Comparison of ENCODE assay signal across 19 cellular contexts in genomic region chr19:46365561-46365960, GRCh38. TPM values are rescaled to one million over a fixed set of nuclear protein-coding genes. Genes with fewer than 3 reads are reported as not detected.
DNase-seq lines count a peak whose midpoint lies in the region; ATAC-seq and TF ChIP-seq lines count a peak whose summit lies in the region.
"Had no signal": no experiment of that assay in that cellular context is flagged by ENCODE, and none has a peak within 500 bp of the region (broad histone marks: within the 10 kb centered on the region; RNA-seq: fewer than 3 reads in every experiment).

No MANE protein-coding gene starts in this region.

- H3K36me3 Mint-ChIP-seq in chondrocyte (ENCODE audit: low read depth): peaks cover 12% of the 10 kb centered on the region
- peaks cover 47% of the 10 kb centered on the region for H3K36me3 Mint-ChIP-seq in CD4-positive, alpha-beta T cell (ENCODE audit: low read depth)

- H3K27ac Mint-ChIP-seq in chondrocyte (ENCODE audit: unreplicated experiment): peak overlapping the region; percentile 59
- H3K27ac Mint-ChIP-seq in CD4-positive, alpha-beta T cell: no peak overlapping the region

- peaks cover 25% of the 10 kb centered on the region for H3K4me1 Mint-ChIP-seq in chondrocyte (ENCODE audit: low read depth)
- H3K4me1 Mint-ChIP-seq in CD4-positive, alpha-beta T cell (ENCODE audit: low read depth): peaks cover 29% of the 10 kb centered on the region

- no peaks in the 10 kb centered on the region for H3K9me3 Mint-ChIP-seq in chondrocyte (ENCODE audit: low read depth)
- H3K9me3 Mint-ChIP-seq in CD4-positive, alpha-beta T cell: no peaks in the 10 kb centered on the region
- H3K9me3 Mint-ChIP-seq: CD4-positive, CD25-positive, alpha-beta regulatory T cell had no signal

- no peaks in the 10 kb centered on the region for H3K9me3 ChIP-seq in CD4-positive, alpha-beta T cell (ENCODE audit: control insufficient read depth, low read length)
- H3K9me3 ChIP-seq: SJSA1 had no signal

- no peak for ATAC-seq in GM18867 (IDR thresholded peaks at IDR 0.05; ENCODE audit: unreplicated experiment)
- no peak for ATAC-seq in CD4-positive, alpha-beta T cell (ENCODE audit: poor library complexity)

- H3K27ac ChIP-seq in CD4-positive, alpha-beta T cell (ENCODE audit: low read depth, low read length): no peak overlapping the region
- H3K27ac ChIP-seq: SJSA1 had no signal

- no peaks in the 10 kb centered on the region for H3K27me3 Mint-ChIP-seq in chondrocyte (ENCODE audit: low read depth)
- H3K27me3 Mint-ChIP-seq in CD4-positive, alpha-beta T cell: no peaks in the 10 kb centered on the region
- H3K27me3 Mint-ChIP-seq: CD4-positive, CD25-positive, alpha-beta regulatory T cell had no signal

- CTCF ChIA-PET in CD4-positive, alpha-beta T cell (lab: Charles Lee): no interaction called here

- intact Hi-C loops in CD4-positive, alpha-beta T cell (cut with DNase I, micrococcal nuclease): no loop called here

- no peaks in the 10 kb centered on the region for H3K27me3 ChIP-seq in CD4-positive, alpha-beta T cell (ENCODE audit: control insufficient read depth, insufficient read depth, low read length)
- H3K27me3 ChIP-seq: SJSA1 had no signal

- no peak overlapping the region for H3K4me3 Mint-ChIP-seq in chondrocyte (ENCODE audit: unreplicated experiment)
- H3K4me3 Mint-ChIP-seq in CD4-positive, alpha-beta T cell: no peak overlapping the region
- H3K4me3 Mint-ChIP-seq: CD4-positive, CD25-positive, alpha-beta regulatory T cell had no signal

- POLR2A ChIA-PET in CD4-positive, alpha-beta T cell (lab: Charles Lee): no interaction called here

- no peak for TF ChIP-seq CTCF in chondrocyte (IDR thresholded peaks at IDR 0.05)
- TF ChIP-seq CTCF in CD4-positive, alpha-beta T cell (IDR thresholded peaks at IDR 0.05): no peak

- DNase-seq in EH (ENCODE audit: low read depth) (peak; percentile 52), NCI-H2171 treated with DMSO at 0.1 percent for 48 hours (lab: John Stamatoyannopoulos, UW) (peak; percentile 72), chondrocyte (ENCODE audit: low spot score) (no peak), myocyte (ENCODE audit: low read depth) (peak; percentile 54), OCI-M1 (lab: John Stamatoyannopoulos, UW) (no peak), SHP77 treated with DMSO at 0.1 percent for 48 hours (lab: John Stamatoyannopoulos, UW) (no peak)
- DNase-seq in CD4-positive, alpha-beta T cell: no peak
- DNase-seq: AML-193; Calu3; CD4-positive, CD25-positive, alpha-beta regulatory T cell; DND-41; GF-D8; KG1; NCI-H1092 treated with DMSO at 0.1 percent for 48 hours; NCI-H187; NCI-H510A treated with DMSO at 0.1 percent for 48 hours had no signal

RNA-seq across cellular contexts. Expression of gene PPP5C, which starts 18.7 kb away (rescaled TPM):
- total RNA-seq in chondrocyte (62.5 to 90.6 TPM (median 62.6 TPM) in 3 replicates), myocyte (48.7 and 71.6 TPM in 2 replicates)
- polyA plus RNA-seq in myocyte (2012): 57.6 TPM
- total RNA-seq in CD4-positive, alpha-beta T cell: 10 to 100 TPM; 18.9 to 20.2 TPM

RNA-seq across cellular contexts. Expression of gene CCDC8, which starts 47.8 kb away (rescaled TPM):
- 39.3 to 53.2 TPM (median 39.5 TPM) in 3 replicates for total RNA-seq in chondrocyte
- 18.0 and 19.7 TPM in 2 replicates for total RNA-seq in myocyte
- 9.6 TPM for polyA plus RNA-seq in myocyte (2012)
- not detected for total RNA-seq in CD4-positive, alpha-beta T cell
- total RNA-seq: Calu3; CD4-positive, CD25-positive, alpha-beta regulatory T cell; M059J had no signal
- polyA plus RNA-seq: CD4-positive, CD25-positive, alpha-beta regulatory T cell had no signal

Comparison
In these comparisons a context has a peak if more than half of its experiments do, and no peak if none do; other contexts are left out.
1. DNase-seq: peak in EH (single experiment), NCI-H2171 treated with DMSO at 0.1 percent for 48 hours (single experiment) and myocyte (single experiment); none in chondrocyte (single experiment), OCI-M1 (single experiment), SHP77 treated with DMSO at 0.1 percent for 48 hours (single experiment) and CD4-positive, alpha-beta T cell (0 of 10).
2. RNA of gene CCDC8, which starts 47.8 kb away (total RNA-seq): 39.3 to 53.2 TPM in chondrocyte and 18.0 to 19.7 TPM in myocyte; not detected in CD4-positive, alpha-beta T cell; every median in the first group is over 10 times any median in the second.